19 cellular contexts compared by ENCODE assay signal in genomic region chr5:39579750-39580149, GRCh38.
A peak's percentile ranks its signal among the peaks of the same experiment; 100 is the strongest.
DNase-seq lines count a peak whose midpoint lies in the region; ATAC-seq and TF ChIP-seq lines count a peak whose summit lies in the region.
"Had no signal": no experiment of that assay in that cellular context is flagged by ENCODE, and none has a peak within 500 bp of the region (broad histone marks: within the 10 kb centered on the region; RNA-seq: fewer than 3 reads in every experiment).

No MANE protein-coding gene starts in this region.

- H4K8ac ChIP-seq in mesenchymal stem cell (ENCODE audit: low read length) = no peak overlapping the region

- H3K27me3 Mint-ChIP-seq in Caco-2 (ENCODE audit: insufficient read depth, unreplicated experiment) = no peaks in the 10 kb centered on the region
- H3K27me3 Mint-ChIP-seq in progenitor cell of endocrine pancreas = no peaks in the 10 kb centered on the region
- H3K27me3 Mint-ChIP-seq in activated CD8-positive, alpha-beta T cell treated with anti-CD3 and anti-CD28 coated beads for 36 hours = no peaks in the 10 kb centered on the region

- H3K14ac ChIP-seq in mesenchymal stem cell (ENCODE audit: low read length in 2 of 2) = no peak overlapping the region

- H3K9me3 Mint-ChIP-seq in Caco-2 (ENCODE audit: unreplicated experiment) = no peaks in the 10 kb centered on the region
- no peaks in the 10 kb centered on the region for H3K9me3 Mint-ChIP-seq in progenitor cell of endocrine pancreas (ENCODE audit: low read depth)
- H3K9me3 Mint-ChIP-seq in activated CD8-positive, alpha-beta T cell treated with anti-CD3 and anti-CD28 coated beads for 36 hours = no peaks in the 10 kb centered on the region
- H3K9me3 Mint-ChIP-seq: CD8-positive, alpha-beta memory T cell; IgD-negative memory B cell had no signal

- no peak for DNase-seq in Caco-2
- DNase-seq in SK-N-MC (ENCODE audit: low read depth, low spot score) = no peak
- no peak for DNase-seq in mesenchymal stem cell
- DNase-seq in progenitor cell of endocrine pancreas (ENCODE audit: low spot score, unreplicated experiment) = no peak
- DNase-seq in T-helper 1 cell = no peak
- DNase-seq in OCI-LY7 (ENCODE audit: low spot score) = no peak
- DNase-seq in activated CD8-positive, alpha-beta T cell treated with anti-CD3 and anti-CD28 coated beads for 36 hours = no peak
- DNase-seq: AML-193; CD8-positive, alpha-beta memory T cell; GOT3; HCEC 1CT; NCI-H1694; NCI-H2081; NCI-H2171; NCI-H524 treated with DMSO at 0.1 percent for 48 hours had no signal

- no peak overlapping the region for H2AK5ac ChIP-seq in mesenchymal stem cell (ENCODE audit: low read length, severe bottlenecking)

- H3K27me3 ChIP-seq in Caco-2 (replicated peaks; ENCODE audit: control insufficient read depth, insufficient read depth, low read length) (no peaks in the 10 kb centered on the region), mesenchymal stem cell (ENCODE audit: control insufficient read depth in 1 of 2, insufficient read depth in 1 of 2, low read length in 2 of 2) (no peaks in the 10 kb centered on the region)

- H3K79me2 ChIP-seq in OCI-LY7 (ENCODE audit: insufficient read depth, low read depth, low read length) = no peaks in the 10 kb centered on the region

- H3K4ac ChIP-seq in mesenchymal stem cell (ENCODE audit: low read depth in 1 of 2, low read length in 2 of 2) = no peak overlapping the region

- H3K4me3 Mint-ChIP-seq in Caco-2 (ENCODE audit: unreplicated experiment) (peak overlapping the region; percentile 7), progenitor cell of endocrine pancreas (ENCODE audit: low read depth) (no peak overlapping the region)
- H3K4me3 Mint-ChIP-seq in activated CD8-positive, alpha-beta T cell treated with anti-CD3 and anti-CD28 coated beads for 36 hours = no peak overlapping the region
- H3K4me3 Mint-ChIP-seq: CD8-positive, alpha-beta memory T cell; IgD-negative memory B cell had no signal

- H2BK12ac ChIP-seq in mesenchymal stem cell (ENCODE audit: low read length in 2 of 2) = no peak overlapping the region

- no peaks in the 10 kb centered on the region for H4K20me1 ChIP-seq in OCI-LY7 (ENCODE audit: insufficient read depth, low read length)

- no peaks in the 10 kb centered on the region for H3K9me2 ChIP-seq in OCI-LY7 (ENCODE audit: insufficient read depth, low read length)

- peaks cover 13% of the 10 kb centered on the region for H3K4me1 ChIP-seq in Caco-2
- no peaks in the 10 kb centered on the region for H3K4me1 ChIP-seq in mesenchymal stem cell (ENCODE audit: control insufficient read depth, insufficient read depth, low read depth, low read length)
- H3K4me1 ChIP-seq in OCI-LY7 (ENCODE audit: insufficient read depth, low read length, poor library complexity, severe bottlenecking) = no peaks in the 10 kb centered on the region

- H3K4me3 ChIP-seq in Caco-2 (ENCODE audit: low read depth, low read length) (no peak overlapping the region), SK-N-MC (no peak overlapping the region), mesenchymal stem cell (ENCODE audit: insufficient read depth in 1 of 2, low read depth in 1 of 2, low read length in 2 of 2) (no peak overlapping the region), OCI-LY7 (ENCODE audit: low read depth, low read length, poor library complexity, severe bottlenecking) (no peak overlapping the region)

- H3K4me1 Mint-ChIP-seq in Caco-2 (ENCODE audit: low read depth, unreplicated experiment) = peaks cover 13% of the 10 kb centered on the region
- H3K4me1 Mint-ChIP-seq in progenitor cell of endocrine pancreas (ENCODE audit: low read depth) = peaks cover 9% of the 10 kb centered on the region
- H3K4me1 Mint-ChIP-seq in activated CD8-positive, alpha-beta T cell treated with anti-CD3 and anti-CD28 coated beads for 36 hours (ENCODE audit: low read depth) = peaks cover 5% of the 10 kb centered on the region

- CTCF ChIA-PET in Caco-2 (lab: Charles Lee) (interaction anchor here (1.5 kb wide), 1 partner anchor 113 kb away, joined by 3 read pairs; no protein-coding TSS in a partner anchor), OCI-LY7 (lab: Charles Lee; ENCODE audit: unreplicated experiment) (no interaction called here)
- CTCF ChIA-PET in activated CD8-positive, alpha-beta T cell treated with anti-CD3 and anti-CD28 coated beads for 36 hours (lab: Charles Lee) = interaction anchor here (0.7 to 1.8 kb wide), 6 partner anchors 9 to 134 kb away, joined by 3 to 4 read pairs (median 4); no protein-coding TSS in a partner anchor

- H3K9me3 ChIP-seq in Caco-2 = no peaks in the 10 kb centered on the region
- no peaks in the 10 kb centered on the region for H3K9me3 ChIP-seq in SK-N-MC (ENCODE audit: low read depth, low read length)
- H3K9me3 ChIP-seq in mesenchymal stem cell (ENCODE audit: control insufficient read depth, low read length) = no peaks in the 10 kb centered on the region
- no peaks in the 10 kb centered on the region for H3K9me3 ChIP-seq in OCI-LY7 (ENCODE audit: low read length)

- H3K4me2 ChIP-seq in mesenchymal stem cell (ENCODE audit: low read length, poor library complexity, severe bottlenecking) = no peak overlapping the region
- no peak overlapping the region for H3K4me2 ChIP-seq in OCI-LY7 (ENCODE audit: low read length)

- no peak overlapping the region for H2BK120ac ChIP-seq in mesenchymal stem cell (ENCODE audit: low read depth, low read length)

- H2BK5ac ChIP-seq in mesenchymal stem cell (ENCODE audit: low read depth, low read length, poor library complexity, severe bottlenecking) = no peak overlapping the region

- no peak for ATAC-seq in HG03432 (IDR thresholded peaks at IDR 0.05; ENCODE audit: unreplicated experiment)
- ATAC-seq in activated CD8-positive, alpha-beta T cell treated with anti-CD3 and anti-CD28 coated beads for 36 hours = no peak
- ATAC-seq: Panc1 had no signal

- no peaks in the 10 kb centered on the region for H3K79me1 ChIP-seq in mesenchymal stem cell (replicated peaks; ENCODE audit: low read length, poor library complexity, severe bottlenecking)

- H3K9ac ChIP-seq in SK-N-MC (ENCODE audit: insufficient read length) = no peak overlapping the region
- H3K9ac ChIP-seq in mesenchymal stem cell (ENCODE audit: low read length) = peak overlapping the region; percentile 23

- H3K36me3 ChIP-seq in Caco-2 (ENCODE audit: control insufficient read depth, insufficient read depth, low read length) (no peaks in the 10 kb centered on the region), SK-N-MC (ENCODE audit: insufficient read depth, low read length) (no peaks in the 10 kb centered on the region), mesenchymal stem cell (ENCODE audit: control insufficient read depth in 1 of 2, insufficient read depth in 2 of 2, low read depth in 1 of 2, low read length in 2 of 2) (no peaks in the 10 kb centered on the region), OCI-LY7 (ENCODE audit: insufficient read depth, low read length) (no peaks in the 10 kb centered on the region)

- WGBS in mesenchymal stem cell = 69% methylated on average over 3 of the region's 3 CpGs

- H3K36me3 Mint-ChIP-seq in Caco-2 (ENCODE audit: insufficient read depth, unreplicated experiment) = no peaks in the 10 kb centered on the region
- no peaks in the 10 kb centered on the region for H3K36me3 Mint-ChIP-seq in progenitor cell of endocrine pancreas (ENCODE audit: insufficient read depth)
- no peaks in the 10 kb centered on the region for H3K36me3 Mint-ChIP-seq in activated CD8-positive, alpha-beta T cell treated with anti-CD3 and anti-CD28 coated beads for 36 hours (ENCODE audit: low read depth)
- H3K36me3 Mint-ChIP-seq: CD8-positive, alpha-beta memory T cell; IgD-negative memory B cell had no signal

- H2BK15ac ChIP-seq in mesenchymal stem cell (ENCODE audit: low read depth, poor library complexity, severe bottlenecking) = no peak overlapping the region

- no peak overlapping the region for H2AFZ ChIP-seq in mesenchymal stem cell (ENCODE audit: low read depth, low read length)
- H2AFZ ChIP-seq in OCI-LY7 (ENCODE audit: low read length) = no peak overlapping the region

- H4K91ac ChIP-seq in mesenchymal stem cell (ENCODE audit: low read length) = no peak overlapping the region

- intact Hi-C loops in Caco-2 (cut with micrococcal nuclease; ENCODE audit: unreplicated experiment) = loop anchor here (1.0 to 5.0 kb wide), 6 partner anchors 19 to 1157 kb away; no protein-coding TSS in a partner anchor
- intact Hi-C loops in OCI-LY7 (cut with micrococcal nuclease; ENCODE audit: unreplicated experiment) = loop anchor here (5.0 to 10.0 kb wide), 2 partner anchors 1108 to 1295 kb away; no protein-coding TSS in a partner anchor
- intact Hi-C loops in activated CD8-positive, alpha-beta T cell treated with anti-CD3 and anti-CD28 coated beads for 36 hours (cut with micrococcal nuclease) = loop anchor here (10.0 kb wide), 1 partner anchor 1155 kb away; no protein-coding TSS in a partner anchor

- TF ChIP-seq CTCF in Caco-2 (IDR thresholded peaks at IDR 0.05; ENCODE audit: insufficient read depth in 1 of 2, low read depth in 1 of 2, low read length in 1 of 2, severe bottlenecking in 1 of 2, unreplicated experiment in 1 of 2) (no peak), progenitor cell of endocrine pancreas (IDR thresholded peaks at IDR 0.05; ENCODE audit: unreplicated experiment) (no peak), OCI-LY7 (conservative IDR thresholded peaks at IDR 0.05; ENCODE audit: low read length) (no peak)
- TF ChIP-seq CTCF in activated CD8-positive, alpha-beta T cell treated with anti-CD3 and anti-CD28 coated beads for 36 hours (IDR thresholded peaks at IDR 0.05) = no peak

- H3K18ac ChIP-seq in mesenchymal stem cell (ENCODE audit: low read depth in 1 of 2, low read length in 2 of 2) = no peak overlapping the region

- BruUV-seq in Caco-2 (replicated peaks; lab: Mats Ljungman, UMichigan) (no TSS peak), OCI-LY7 (replicated peaks; lab: Mats Ljungman, UMichigan) (no TSS peak)

- H3K27ac Mint-ChIP-seq in Caco-2 (ENCODE audit: unreplicated experiment) (peak overlapping the region; percentile 16), progenitor cell of endocrine pancreas (peak overlapping the region; percentile 1)
- no peak overlapping the region for H3K27ac Mint-ChIP-seq in activated CD8-positive, alpha-beta T cell treated with anti-CD3 and anti-CD28 coated beads for 36 hours
- H3K27ac Mint-ChIP-seq: CD8-positive, alpha-beta memory T cell; IgD-negative memory B cell had no signal

- POLR2A ChIA-PET in Caco-2 (lab: Charles Lee) = no interaction called here
- POLR2A ChIA-PET in OCI-LY7 (lab: Charles Lee) = interaction anchor here (0.6 kb wide), 1 partner anchor 1344 kb away, joined by 3 read pairs; no protein-coding TSS in a partner anchor
- POLR2A ChIA-PET in activated CD8-positive, alpha-beta T cell treated with anti-CD3 and anti-CD28 coated beads for 36 hours (lab: Charles Lee) = no interaction called here

- no peak overlapping the region for H3K23ac ChIP-seq in mesenchymal stem cell (ENCODE audit: low read length in 2 of 2)

- H3K27ac ChIP-seq in SK-N-MC (peak overlapping the region; percentile 51; the same call in 1 of the 2 replicates), mesenchymal stem cell (ENCODE audit: low read length, poor library complexity, severe bottlenecking) (no peak overlapping the region), OCI-LY7 (ENCODE audit: low read depth, low read length, poor library complexity, severe bottlenecking) (no peak overlapping the region)
- H3K27ac ChIP-seq: C4-2B had no signal
